Comparison of ENCODE assay signal across 8 cellular contexts in the genomic region with DNA sequence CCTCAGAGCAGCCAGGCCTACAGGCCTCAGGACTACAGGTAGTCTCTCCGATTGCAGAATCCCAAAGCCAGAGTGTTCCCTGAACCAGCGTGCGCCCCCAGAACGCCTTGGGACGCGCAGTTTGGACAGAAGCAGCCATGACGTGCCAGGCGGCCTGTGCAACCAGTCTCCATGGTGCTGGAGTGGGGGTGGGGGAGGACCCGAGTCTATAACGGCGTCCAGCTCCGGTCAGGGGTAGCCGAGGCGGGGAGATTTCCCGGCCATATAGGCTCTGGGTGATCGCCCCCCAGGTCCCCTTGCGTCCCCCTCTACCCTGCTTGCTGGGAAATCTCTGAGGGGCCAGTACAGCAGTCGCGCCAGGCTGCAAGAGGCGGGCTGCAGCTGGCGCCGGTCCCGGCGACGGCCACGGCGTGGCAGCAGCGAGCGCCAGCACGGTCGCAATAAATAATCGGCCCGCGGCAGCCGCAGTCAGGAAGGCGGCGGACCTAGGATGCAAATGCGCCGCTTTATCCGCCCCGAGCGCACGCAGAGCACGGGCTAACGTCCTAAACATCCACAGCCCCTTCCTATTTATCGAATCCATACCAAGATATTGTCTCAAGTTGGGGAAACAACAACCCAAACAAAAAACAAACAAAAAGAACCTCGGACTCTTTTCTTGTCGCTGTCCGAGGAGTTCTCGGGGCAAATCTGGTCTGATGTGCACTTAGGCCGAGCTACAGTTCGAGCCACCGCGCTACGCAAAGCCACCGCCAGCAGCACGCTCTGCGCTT. TPM values are rescaled to one million over a fixed set of nuclear protein-coding genes. Genes with fewer than 3 reads are reported as not detected.
DNase-seq lines count a peak whose midpoint lies in the region; ATAC-seq and TF ChIP-seq lines count a peak whose summit lies in the region.

No MANE protein-coding gene starts in this region.

- ATAC-seq in HG02642 (IDR thresholded peaks at IDR 0.05; ENCODE audit: poor library complexity, unreplicated experiment) (peak; percentile 73), right lobe of liver (peak; percentile 80 to 92 (median 89))

- H3K4me3 ChIP-seq in WERI-Rb-1 (ENCODE audit: low read depth, low read length) (peak overlapping the region; percentile 56), coronary artery (peak overlapping the region; percentile 60), right lobe of liver (peak overlapping the region in 2 of 3 donors; percentile 7 to 37)

- H3K27ac ChIP-seq in WERI-Rb-1 (peak overlapping the region; percentile 68), coronary artery (no peak overlapping the region), right lobe of liver (no peak overlapping the region)

- intact Hi-C loops in right lobe of liver (cut with DNase I), result loop anchor here in 1 of 2 donors (10.0 kb wide), 1 partner anchor 776 kb away; no protein-coding TSS in a partner anchor

- WGBS in right lobe of liver (ENCODE audit: insufficient coverage, low coverage, low lambda C conversion rate, missing lambda C conversion rate), result 0% methylated on average over 40 of the region's 58 CpGs

- H3K36me3 ChIP-seq in WERI-Rb-1 (no peaks in the 10 kb centered on the region), right lobe of liver (no peaks in the 10 kb centered on the region)

- TF ChIP-seq POLR2A in right lobe of liver (IDR thresholded peaks at IDR 0.05), result no peak

- H3K4me1 ChIP-seq in right lobe of liver, result peaks cover 0 to 7% (median 4%) of the 10 kb centered on the region in 4 donors

- H3K27me3 ChIP-seq in WERI-Rb-1 (ENCODE audit: insufficient read depth, low read depth, severe bottlenecking) (peaks cover 52% of the 10 kb centered on the region), right lobe of liver (peaks cover 32 to 70% of the 10 kb centered on the region in 2 donors)

- peak; percentile 85 for TF ChIP-seq CTCF in WERI-Rb-1 (IDR thresholded peaks at IDR 0.05; ENCODE audit: low read depth, low read length)
- TF ChIP-seq CTCF in coronary artery (IDR thresholded peaks at IDR 0.05), result peak; percentile 91
- peak; percentile 64 to 86 (median 81) for TF ChIP-seq CTCF in right lobe of liver (IDR thresholded peaks at IDR 0.05)

- H3K9me3 ChIP-seq in WERI-Rb-1 (ENCODE audit: severe bottlenecking) (no peaks in the 10 kb centered on the region), right lobe of liver (no peaks in the 10 kb centered on the region)

- DNase-seq in NCI-H146 (lab: John Stamatoyannopoulos, UW), result peak; percentile 54
- DNase-seq in NCI-H146 treated with DMSO at 0.1 percent for 48 hours (lab: John Stamatoyannopoulos, UW; ENCODE audit: unreplicated experiment), result no peak
- peak; percentile 80 for DNase-seq in NCI-H1694 treated with DMSO at 0.1 percent for 48 hours (lab: John Stamatoyannopoulos, UW)
- DNase-seq in WERI-Rb-1, result peak; percentile 68
- peak; percentile 64 for DNase-seq in coronary artery (ENCODE audit: low spot score)
- peak in 1 of 3 donors; percentile 74 for DNase-seq in right lobe of liver
- DNase-seq in stimulated activated CD4-positive, alpha-beta T cell treated with anti-CD3 and anti-CD28 coated beads, Interleukin-4, amount 100 ng/mL, for 4 hours, result peak; percentile 45 to 70

RNA-seq across cellular contexts. Expression of gene HOXA3, which starts 1.6 kb away (rescaled TPM):
- total RNA-seq in right lobe of liver, result under 1 TPM in 4 of 6 experiments, not detected in 2; 0.17 to 0.26 (median 0.25) TPM

RNA-seq across cellular contexts. Expression of gene HOXA6, which starts 3.2 kb away (rescaled TPM):
- total RNA-seq in right lobe of liver, result not detected

RNA-seq across cellular contexts. Expression of gene HOXA7, which starts 5.7 kb away (rescaled TPM):
- not detected for total RNA-seq in right lobe of liver

RNA-seq across cellular contexts. Expression of gene HOXA5, which starts 7.3 kb away (rescaled TPM):
- total RNA-seq in right lobe of liver, result 1 to 10 TPM in 2 of 6 experiments, under 1 TPM in 4; 0.18 to 1.5 (median 0.65) TPM

RNA-seq across cellular contexts. Expression of gene HOXA9, which starts 14.6 kb away (rescaled TPM):
- under 1 TPM in 1 of 6 experiments, not detected in 5; 0.09 TPM for total RNA-seq in right lobe of liver
